In genomic region chr17:41307647-41308046, GRCh38 we compare ENCODE assay signal across 10 cellular contexts. TPM values are rescaled to one million over a fixed set of nuclear protein-coding genes. Genes with fewer than 3 reads are reported as not detected.
DNase-seq lines count a peak whose midpoint lies in the region; ATAC-seq and TF ChIP-seq lines count a peak whose summit lies in the region.
"Had no signal": no experiment of that assay in that cellular context is flagged by ENCODE, and none has a peak within 500 bp of the region (broad histone marks: within the 10 kb centered on the region; RNA-seq: fewer than 3 reads in every experiment).

No MANE protein-coding gene starts in this region.

- peaks cover 7% of the 10 kb centered on the region for H3K36me3 Mint-ChIP-seq in CD4-positive, alpha-beta T cell (ENCODE audit: low read depth)
- H3K36me3 Mint-ChIP-seq in central memory CD8-positive, alpha-beta T cell (ENCODE audit: insufficient read depth), result peaks cover 17% of the 10 kb centered on the region
- no peaks in the 10 kb centered on the region for H3K36me3 Mint-ChIP-seq in natural killer cell
- H3K36me3 Mint-ChIP-seq in glutamatergic neuron (ENCODE audit: unreplicated experiment), result peaks cover 6% of the 10 kb centered on the region

- intact Hi-C loops in CD4-positive, alpha-beta T cell (cut with DNase I, micrococcal nuclease), result loop anchor here in 1 of 2 experiments (1.0 to 5.0 kb wide), 4 partner anchors 15 to 400 kb away; partner anchors contain the start of gene KRTAP4-12
- intact Hi-C loops in natural killer cell (cut with micrococcal nuclease), result no loop called here

- TF ChIP-seq CTCF in CD4-positive, alpha-beta T cell (IDR thresholded peaks at IDR 0.05), result no peak
- TF ChIP-seq CTCF in HL-60 (IDR thresholded peaks at IDR 0.05; ENCODE audit: insufficient read depth, low read length), result no peak
- no peak for TF ChIP-seq CTCF in natural killer cell (IDR thresholded peaks at IDR 0.05)
- TF ChIP-seq CTCF in glutamatergic neuron (IDR thresholded peaks at IDR 0.05; ENCODE audit: partially characterized antibody, unreplicated experiment), result no peak

- CTCF ChIA-PET in CD4-positive, alpha-beta T cell (lab: Charles Lee), result interaction anchor here (2.9 kb wide), 1 partner anchor 15 kb away, joined by 23 read pairs; no protein-coding TSS in a partner anchor

- H3K27me3 ChIP-seq in CD4-positive, alpha-beta T cell (ENCODE audit: control insufficient read depth, insufficient read depth, low read length), result no peaks in the 10 kb centered on the region
- no peaks in the 10 kb centered on the region for H3K27me3 ChIP-seq in HL-60 (ENCODE audit: insufficient read depth, poor library complexity, severe bottlenecking)
- H3K27me3 ChIP-seq: ovary had no signal

- ATAC-seq in CD4-positive, alpha-beta T cell (ENCODE audit: poor library complexity), result no peak
- ATAC-seq in central memory CD8-positive, alpha-beta T cell (replicated peaks; ENCODE audit: extremely low read depth, poor library complexity, severe bottlenecking), result no peak
- no peak for ATAC-seq in natural killer cell

- H3K4me3 Mint-ChIP-seq in CD4-positive, alpha-beta T cell, result peak overlapping the region; percentile 81
- H3K4me3 Mint-ChIP-seq in central memory CD8-positive, alpha-beta T cell, result peak overlapping the region; percentile 68
- H3K4me3 Mint-ChIP-seq in natural killer cell, result peak overlapping the region; percentile 81
- H3K4me3 Mint-ChIP-seq in glutamatergic neuron (ENCODE audit: unreplicated experiment), result no peak overlapping the region

- DNase-seq in CD4-positive, alpha-beta T cell, result no peak
- DNase-seq in HL-60 (ENCODE audit: low read depth in 1 of 2, low spot score in 1 of 2) (peak; percentile 45 to 80), natural killer cell (no peak), activated gamma-delta T cell treated with Interleukin-2 at 50 U/mL for 16 hours (no peak), dermis blood vessel endothelial cell (no peak), glutamatergic neuron (no peak)
- no peak for DNase-seq in central memory CD8-positive, alpha-beta T cell (ENCODE audit: low spot score in 2 of 2)
- DNase-seq: ovary had no signal

- no peaks in the 10 kb centered on the region for H3K9me3 ChIP-seq in CD4-positive, alpha-beta T cell (ENCODE audit: control insufficient read depth, low read length)
- H3K9me3 ChIP-seq: ovary had no signal

- peak overlapping the region; percentile 9 for H3K4me3 ChIP-seq in HL-60 (replicated peaks; ENCODE audit: insufficient read depth, low read length)
- H3K4me3 ChIP-seq: ovary, SK-N-MC had no signal

- peak overlapping the region; percentile 98 for H3K27ac Mint-ChIP-seq in CD4-positive, alpha-beta T cell
- peak overlapping the region; percentile 98 for H3K27ac Mint-ChIP-seq in central memory CD8-positive, alpha-beta T cell (ENCODE audit: low read depth)
- H3K27ac Mint-ChIP-seq in natural killer cell (peak overlapping the region; percentile 86 to 89), glutamatergic neuron (ENCODE audit: unreplicated experiment) (no peak overlapping the region)

- H3K9me3 Mint-ChIP-seq in CD4-positive, alpha-beta T cell, result peaks cover 2% of the 10 kb centered on the region
- no peaks in the 10 kb centered on the region for H3K9me3 Mint-ChIP-seq in central memory CD8-positive, alpha-beta T cell
- H3K9me3 Mint-ChIP-seq in natural killer cell (no peaks in the 10 kb centered on the region), glutamatergic neuron (ENCODE audit: unreplicated experiment) (peaks cover 10% of the 10 kb centered on the region)

- peak overlapping the region; percentile 69 for H3K27ac ChIP-seq in CD4-positive, alpha-beta T cell (ENCODE audit: low read depth, low read length)
- H3K27ac ChIP-seq in HL-60 (replicated peaks), result peak overlapping the region; percentile 53
- H3K27ac ChIP-seq: ovary, SK-N-MC had no signal

- H3K4me1 Mint-ChIP-seq in CD4-positive, alpha-beta T cell (ENCODE audit: low read depth), result peaks cover 69% of the 10 kb centered on the region
- H3K4me1 Mint-ChIP-seq in central memory CD8-positive, alpha-beta T cell, result peaks cover 50% of the 10 kb centered on the region
- H3K4me1 Mint-ChIP-seq in natural killer cell (peaks cover 45 to 49% of the 10 kb centered on the region in 2 donors), glutamatergic neuron (ENCODE audit: low read depth, unreplicated experiment) (peaks cover 8% of the 10 kb centered on the region)

- no peaks in the 10 kb centered on the region for H3K27me3 Mint-ChIP-seq in CD4-positive, alpha-beta T cell
- H3K27me3 Mint-ChIP-seq in central memory CD8-positive, alpha-beta T cell, result no peaks in the 10 kb centered on the region
- H3K27me3 Mint-ChIP-seq in natural killer cell (ENCODE audit: low read depth in 2 of 2) (peaks cover 0 to 4% of the 10 kb centered on the region in 2 donors), glutamatergic neuron (ENCODE audit: unreplicated experiment) (peaks cover 10% of the 10 kb centered on the region)

- POLR2A ChIA-PET in CD4-positive, alpha-beta T cell (lab: Charles Lee), result interaction anchor here (0.6 to 3.2 kb wide), 20 partner anchors 9 to 793 kb away, joined by 3 to 61 read pairs (median 5); partner anchors contain the start of gene EIF1

RNA-seq across cellular contexts. Expression of gene KRTAP16-1, which starts 1.5 kb away (rescaled TPM):
- total RNA-seq in CD4-positive, alpha-beta T cell, result 1 to 10 TPM; 1.0 to 1.1 TPM
- under 1 TPM; 0.16 to 0.23 (median 0.23) TPM for total RNA-seq in natural killer cell
- total RNA-seq in dermis blood vessel endothelial cell, result 0.05 TPM in 1 of 2 replicates, not detected in the other
- total RNA-seq in glutamatergic neuron (ENCODE audit: unreplicated experiment), result not detected
- total RNA-seq: dorsolateral prefrontal cortex, ovary had no signal

RNA-seq across cellular contexts. Expression of gene KRTAP29-1, which starts 5.0 kb away (rescaled TPM):
- total RNA-seq in CD4-positive, alpha-beta T cell, result not detected
- total RNA-seq in natural killer cell, result not detected
- total RNA-seq in dermis blood vessel endothelial cell, result not detected in 2 replicates
- total RNA-seq in glutamatergic neuron (ENCODE audit: unreplicated experiment), result not detected
- total RNA-seq: dorsolateral prefrontal cortex, ovary had no signal

RNA-seq across cellular contexts. Expression of gene KRTAP17-1, which starts 7.9 kb away (rescaled TPM):
- not detected for total RNA-seq in CD4-positive, alpha-beta T cell
- total RNA-seq in natural killer cell (not detected), dermis blood vessel endothelial cell (not detected in 2 replicates), glutamatergic neuron (ENCODE audit: unreplicated experiment) (not detected)
- total RNA-seq: dorsolateral prefrontal cortex, ovary had no signal

RNA-seq across cellular contexts. Expression of gene KRTAP9-7, which starts 32.1 kb away (rescaled TPM):
- not detected for total RNA-seq in CD4-positive, alpha-beta T cell
- total RNA-seq in natural killer cell (not detected), dermis blood vessel endothelial cell (not detected in 2 replicates), glutamatergic neuron (ENCODE audit: unreplicated experiment) (not detected)
- total RNA-seq: dorsolateral prefrontal cortex, ovary had no signal

RNA-seq across cellular contexts. Expression of gene KRTAP9-6, which starts 42.5 kb away (rescaled TPM):
- not detected for total RNA-seq in CD4-positive, alpha-beta T cell
- total RNA-seq in natural killer cell, result not detected
- total RNA-seq in dermis blood vessel endothelial cell, result not detected in 2 replicates
- total RNA-seq in glutamatergic neuron (ENCODE audit: unreplicated experiment), result not detected
- total RNA-seq: dorsolateral prefrontal cortex, ovary had no signal

Comparison
In these comparisons a context has a peak if more than half of its experiments do, and no peak if none do; other contexts are left out.
1. DNase-seq: peak in HL-60 (2 of 2); none in CD4-positive, alpha-beta T cell (0 of 10), central memory CD8-positive, alpha-beta T cell (0 of 2), natural killer cell (single experiment), activated gamma-delta T cell treated with Interleukin-2 at 50 U/mL for 16 hours (single experiment), dermis blood vessel endothelial cell (single experiment) and glutamatergic neuron (single experiment).